1 cellular context compared by ENCODE assay signal in the genomic region with DNA sequence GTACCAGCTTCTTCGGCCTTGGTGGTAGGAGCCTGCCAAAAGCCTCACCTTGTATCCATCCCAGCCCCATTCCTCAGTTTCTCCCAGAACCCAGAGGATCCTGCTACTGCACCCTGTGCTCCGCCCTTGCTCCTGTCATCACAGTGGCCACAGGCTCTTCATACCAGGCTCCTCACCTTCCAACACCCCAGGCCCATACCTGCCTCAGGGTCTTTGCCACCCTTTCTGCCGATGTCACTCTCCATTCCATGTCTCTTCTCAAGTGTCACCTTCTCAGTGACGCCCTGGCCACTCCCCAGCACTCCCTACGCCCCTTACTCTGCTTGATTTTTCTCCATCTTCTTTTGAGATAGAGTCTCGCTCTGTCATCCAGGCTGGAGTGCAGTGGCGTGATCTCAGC.
TF ChIP-seq lines count a peak whose summit lies in the region.

No MANE protein-coding gene starts in this region.

TF ChIP-seq in SK-N-SH, 30 proteins besides CTCF, POLR2A, EP300 and RAD21:
- TF ChIP-seq RFX5 (IDR thresholded peaks at IDR 0.05; ENCODE audit: low read length) (no peak), TAF1 (IDR thresholded peaks at IDR 0.05; ENCODE audit: borderline replicate concordance, low read depth, low read length) (no peak), SIN3A (IDR thresholded peaks at IDR 0.05; ENCODE audit: borderline replicate concordance, low read depth, low read length) (no peak), FOSL2 (IDR thresholded peaks at IDR 0.05; ENCODE audit: borderline replicate concordance, low read depth) (no peak), TEAD4 (IDR thresholded peaks at IDR 0.05; ENCODE audit: borderline replicate concordance, insufficient read depth) (no peak), POLR2AphosphoS5 (IDR thresholded peaks at IDR 0.05; ENCODE audit: low read depth, low read length) (no peak), FOXJ3 (CRISPR knock-in tag; IDR thresholded peaks at IDR 0.05) (no peak), NRF1 (IDR thresholded peaks at IDR 0.05; ENCODE audit: low read depth, low read length) (no peak)
- TF ChIP-seq, protein P1, sequence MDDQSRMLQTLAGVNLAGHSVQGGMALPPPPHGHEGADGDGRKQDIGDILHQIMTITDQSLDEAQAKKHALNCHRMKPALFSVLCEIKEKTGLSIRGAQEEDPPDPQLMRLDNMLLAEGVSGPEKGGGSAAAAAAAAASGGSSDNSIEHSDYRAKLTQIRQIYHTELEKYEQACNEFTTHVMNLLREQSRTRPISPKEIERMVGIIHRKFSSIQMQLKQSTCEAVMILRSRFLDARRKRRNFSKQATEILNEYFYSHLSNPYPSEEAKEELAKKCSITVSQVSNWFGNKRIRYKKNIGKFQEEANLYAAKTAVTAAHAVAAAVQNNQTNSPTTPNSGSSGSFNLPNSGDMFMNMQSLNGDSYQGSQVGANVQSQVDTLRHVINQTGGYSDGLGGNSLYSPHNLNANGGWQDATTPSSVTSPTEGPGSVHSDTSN (IDR thresholded peaks at IDR 0.05) = no peak
